ENCODE assay signal across 8 cellular contexts in the genomic region with DNA sequence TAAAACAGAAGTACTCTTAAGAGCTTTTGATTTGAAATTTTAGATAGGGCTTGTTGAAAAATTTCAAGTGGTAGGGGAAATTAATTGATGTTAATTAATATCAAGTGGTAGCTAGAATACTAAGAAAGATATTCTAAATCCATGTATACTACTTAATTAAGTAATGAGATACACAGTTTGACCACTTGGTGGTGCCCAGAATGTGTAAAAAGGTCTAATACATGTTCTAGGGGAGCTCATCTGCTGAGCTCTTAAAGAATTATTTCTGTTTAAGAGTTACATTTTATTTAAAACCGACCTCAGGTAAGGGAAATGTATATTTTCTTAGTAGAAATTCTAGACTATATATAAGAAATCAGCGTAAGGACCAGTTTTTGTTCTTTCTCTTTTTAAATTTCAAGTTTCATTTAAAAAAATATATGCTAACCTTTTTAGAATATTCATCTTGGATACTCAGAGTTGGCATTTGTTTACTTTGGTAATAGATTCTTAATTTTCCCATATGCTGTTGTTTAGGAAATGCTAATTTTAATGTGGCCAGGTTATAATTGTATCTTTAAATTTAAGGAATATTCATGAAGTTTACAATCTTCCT.
DNase-seq lines count a peak whose midpoint lies in the region; ATAC-seq and TF ChIP-seq lines count a peak whose summit lies in the region.

No MANE protein-coding gene starts in this region.

- WGBS in liver, result 62% methylated on average over 2 of the region's 2 CpGs

- H3K9me3 ChIP-seq in A673 (ENCODE audit: low read depth, low read length, poor library complexity, severe bottlenecking), result no peaks in the 10 kb centered on the region
- no peaks in the 10 kb centered on the region for H3K9me3 ChIP-seq in HEK293 (ENCODE audit: control insufficient read depth, insufficient read depth, low read depth, low read length)
- H3K9me3 ChIP-seq in liver (ENCODE audit: control insufficient read depth in 4 of 4, low read length in 3 of 4), result no peaks in the 10 kb centered on the region

- no peaks in the 10 kb centered on the region for H3K36me3 ChIP-seq in A673 (ENCODE audit: insufficient read depth, low read length, poor library complexity, severe bottlenecking)
- peaks cover 10 to 27% of the 10 kb centered on the region in 2 experiments for H3K36me3 ChIP-seq in HEK293 (ENCODE audit: control insufficient read depth in 2 of 2, insufficient read depth in 1 of 2, low read length in 2 of 2)
- peaks cover 1 to 15% (median 15%) of the 10 kb centered on the region in 4 donors for H3K36me3 ChIP-seq in liver (ENCODE audit: control insufficient read depth in 4 of 4, insufficient read depth in 3 of 4, low read depth in 1 of 4, low read length in 3 of 4)

- peak; percentile 68 for TF ChIP-seq CTCF in A673 (conservative IDR thresholded peaks at IDR 0.05; ENCODE audit: low read depth, low read length)
- no peak for TF ChIP-seq CTCF in HEK293 (tag by site-specific recombination; IDR thresholded peaks at IDR 0.05)
- peak; percentile 71 to 80 for TF ChIP-seq CTCF in brain (conservative IDR thresholded peaks at IDR 0.05)
- peak; percentile 40 for TF ChIP-seq CTCF in liver (IDR thresholded peaks at IDR 0.05; ENCODE audit: low read depth, low read length, missing input control)

- H3K27me3 ChIP-seq in A673 (replicated peaks; ENCODE audit: insufficient read depth, low read depth, low read length, poor library complexity) (no peaks in the 10 kb centered on the region), liver (ENCODE audit: control insufficient read depth in 4 of 4, insufficient read depth in 4 of 4, low read length in 3 of 4) (no peaks in the 10 kb centered on the region)

- H3K4me3 ChIP-seq in A673 (ENCODE audit: low read depth, low read length, poor library complexity, severe bottlenecking), result no peak overlapping the region
- H3K4me3 ChIP-seq in HEK293 (ENCODE audit: low read depth, low read length), result no peak overlapping the region
- H3K4me3 ChIP-seq in liver (ENCODE audit: low read depth in 1 of 3, low read length in 3 of 3), result no peak overlapping the region

- no peak overlapping the region for H3K9ac ChIP-seq in liver (ENCODE audit: low read depth in 1 of 2, low read length in 2 of 2)

- peak; percentile 65 to 75 for TF ChIP-seq RAD21 in liver (IDR thresholded peaks at IDR 0.05)

- no peaks in the 10 kb centered on the region for H3K27me3 Mint-ChIP-seq in brain

- no peaks in the 10 kb centered on the region for H3K4me1 Mint-ChIP-seq in brain

- BruUV-seq in A673 (replicated peaks; lab: Mats Ljungman, UMichigan), result no TSS peak

- intact Hi-C loops in A673 (cut with micrococcal nuclease; ENCODE audit: unreplicated experiment), result loop anchor here (5.0 to 10.0 kb wide), 4 partner anchors 145 to 653 kb away; partner anchors contain the start of gene LIX1

- DNase-seq in A673 (ENCODE audit: low spot score) (peak; percentile 67), DMS114 treated with DMSO at 0.1 percent for 48 hours (lab: John Stamatoyannopoulos, UW; ENCODE audit: unreplicated experiment) (peak; percentile 13), NCI-H345 (lab: John Stamatoyannopoulos, UW) (peak; percentile 3)
- no peak for DNase-seq in stimulated activated CD4-positive, alpha-beta T cell treated with anti-CD3 and anti-CD28 coated beads, Interleukin-2, amount 100 ng/mL, for 48 hours

- H3K4me1 ChIP-seq in A673 (ENCODE audit: insufficient read depth, low read length, poor library complexity, severe bottlenecking) (no peaks in the 10 kb centered on the region), HEK293 (ENCODE audit: control insufficient read depth, insufficient read depth, low read length) (no peaks in the 10 kb centered on the region), liver (ENCODE audit: control insufficient read depth in 4 of 4, insufficient read depth in 4 of 4, low read length in 3 of 4) (peaks cover 0 to 10% (median 1%) of the 10 kb centered on the region in 4 donors)

- H3K27ac ChIP-seq in A673 (ENCODE audit: low read depth, low read length, poor library complexity, severe bottlenecking) (no peak overlapping the region), HEK293 (ENCODE audit: extremely low read depth, low read depth, low read length) (no peak overlapping the region), liver (ENCODE audit: low read depth in 1 of 2, low read length in 2 of 2) (no peak overlapping the region)

- no peaks in the 10 kb centered on the region for H3K9me3 Mint-ChIP-seq in brain

- CTCF ChIA-PET in A673 (lab: Charles Lee) (interaction anchor here (0.6 to 2.4 kb wide), 6 partner anchors 62 to 858 kb away, joined by 3 to 17 read pairs (median 6); partner anchors contain the start of genes LIX1 and LNPEP), HEK293 (lab: Yijun Ruan, JAX) (interaction anchor here (0.5 to 3.3 kb wide), 33 partner anchors 8 to 1779 kb away, joined by 3 to 34 read pairs (median 4); partner anchors contain the start of gene LIX1)

- H3K27ac Mint-ChIP-seq in brain, result no peak overlapping the region

- peaks cover 41% of the 10 kb centered on the region for H3K36me3 Mint-ChIP-seq in brain

- ATAC-seq in HG02588 (IDR thresholded peaks at IDR 0.05; ENCODE audit: unreplicated experiment), result no peak

- POLR2A ChIA-PET in A673 (lab: Charles Lee; ENCODE audit: low non-redundant PET), result no interaction called here
- POLR2A ChIA-PET in HEK293 (lab: Yijun Ruan, JAX), result no interaction called here

- no peak overlapping the region for H3K4me3 Mint-ChIP-seq in brain

TF ChIP-seq in HEK293, 187 proteins besides CTCF, POLR2A, EP300 and RAD21:
- TF ChIP-seq ZNF24 (tag by site-specific recombination; IDR thresholded peaks at IDR 0.05), result no peak
- TF ChIP-seq ZNF654 (tag by site-specific recombination; IDR thresholded peaks at IDR 0.05; ENCODE audit: low read depth), result peak; percentile 23; the same call in 1 of the 2 replicates
- TF ChIP-seq ZNF133 (tag by site-specific recombination; IDR thresholded peaks at IDR 0.05), result peak; percentile 44; the same call in 1 of the 2 replicates
- TF ChIP-seq ZNF660 (tag by site-specific recombination; IDR thresholded peaks at IDR 0.05), result peak; percentile 51; the same call in 1 of the 2 replicates

TF ChIP-seq in liver, 16 proteins besides CTCF, POLR2A, EP300 and RAD21:
- TF ChIP-seq NR2F2 (IDR thresholded peaks at IDR 0.05) (no peak), TAF1 (conservative IDR thresholded peaks at IDR 0.05) (no peak), YY1 (IDR thresholded peaks at IDR 0.05) (no peak), MAX (IDR thresholded peaks at IDR 0.05) (no peak), FOXA1 (IDR thresholded peaks at IDR 0.05) (no peak), EGR1 (IDR thresholded peaks at IDR 0.05; ENCODE audit: low read depth in 2 of 2) (no peak), SP1 (IDR thresholded peaks at IDR 0.05) (no peak), GABPA (IDR thresholded peaks at IDR 0.05 in 1 of 2, conservative IDR thresholded peaks at IDR 0.05 in 1 of 2) (no peak), JUND (IDR thresholded peaks at IDR 0.05) (no peak), RXRA (IDR thresholded peaks at IDR 0.05) (no peak), HNF4G (IDR thresholded peaks at IDR 0.05) (no peak), FOXA2 (IDR thresholded peaks at IDR 0.05) (no peak), HNF4A (conservative IDR thresholded peaks at IDR 0.05) (no peak), ZBTB33 (IDR thresholded peaks at IDR 0.05) (no peak)
- TF ChIP-seq, protein P1, sequence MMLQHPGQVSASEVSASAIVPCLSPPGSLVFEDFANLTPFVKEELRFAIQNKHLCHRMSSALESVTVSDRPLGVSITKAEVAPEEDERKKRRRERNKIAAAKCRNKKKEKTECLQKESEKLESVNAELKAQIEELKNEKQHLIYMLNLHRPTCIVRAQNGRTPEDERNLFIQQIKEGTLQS (IDR thresholded peaks at IDR 0.05), result no peak
- TF ChIP-seq, protein P2, sequence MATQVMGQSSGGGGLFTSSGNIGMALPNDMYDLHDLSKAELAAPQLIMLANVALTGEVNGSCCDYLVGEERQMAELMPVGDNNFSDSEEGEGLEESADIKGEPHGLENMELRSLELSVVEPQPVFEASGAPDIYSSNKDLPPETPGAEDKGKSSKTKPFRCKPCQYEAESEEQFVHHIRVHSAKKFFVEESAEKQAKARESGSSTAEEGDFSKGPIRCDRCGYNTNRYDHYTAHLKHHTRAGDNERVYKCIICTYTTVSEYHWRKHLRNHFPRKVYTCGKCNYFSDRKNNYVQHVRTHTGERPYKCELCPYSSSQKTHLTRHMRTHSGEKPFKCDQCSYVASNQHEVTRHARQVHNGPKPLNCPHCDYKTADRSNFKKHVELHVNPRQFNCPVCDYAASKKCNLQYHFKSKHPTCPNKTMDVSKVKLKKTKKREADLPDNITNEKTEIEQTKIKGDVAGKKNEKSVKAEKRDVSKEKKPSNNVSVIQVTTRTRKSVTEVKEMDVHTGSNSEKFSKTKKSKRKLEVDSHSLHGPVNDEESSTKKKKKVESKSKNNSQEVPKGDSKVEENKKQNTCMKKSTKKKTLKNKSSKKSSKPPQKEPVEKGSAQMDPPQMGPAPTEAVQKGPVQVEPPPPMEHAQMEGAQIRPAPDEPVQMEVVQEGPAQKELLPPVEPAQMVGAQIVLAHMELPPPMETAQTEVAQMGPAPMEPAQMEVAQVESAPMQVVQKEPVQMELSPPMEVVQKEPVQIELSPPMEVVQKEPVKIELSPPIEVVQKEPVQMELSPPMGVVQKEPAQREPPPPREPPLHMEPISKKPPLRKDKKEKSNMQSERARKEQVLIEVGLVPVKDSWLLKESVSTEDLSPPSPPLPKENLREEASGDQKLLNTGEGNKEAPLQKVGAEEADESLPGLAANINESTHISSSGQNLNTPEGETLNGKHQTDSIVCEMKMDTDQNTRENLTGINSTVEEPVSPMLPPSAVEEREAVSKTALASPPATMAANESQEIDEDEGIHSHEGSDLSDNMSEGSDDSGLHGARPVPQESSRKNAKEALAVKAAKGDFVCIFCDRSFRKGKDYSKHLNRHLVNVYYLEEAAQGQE (IDR thresholded peaks at IDR 0.05), result no peak

Comparison
In these comparisons a context has a peak if more than half of its experiments do, and no peak if none do; other contexts are left out.
1. DNase-seq: peak in A673 (single experiment), DMS114 treated with DMSO at 0.1 percent for 48 hours (single experiment) and NCI-H345 (single experiment); none in stimulated activated CD4-positive, alpha-beta T cell treated with anti-CD3 and anti-CD28 coated beads, Interleukin-2, amount 100 ng/mL, for 48 hours (0 of 2).